Comparison of ENCODE assay signal across 7 cellular contexts in the genomic region with DNA sequence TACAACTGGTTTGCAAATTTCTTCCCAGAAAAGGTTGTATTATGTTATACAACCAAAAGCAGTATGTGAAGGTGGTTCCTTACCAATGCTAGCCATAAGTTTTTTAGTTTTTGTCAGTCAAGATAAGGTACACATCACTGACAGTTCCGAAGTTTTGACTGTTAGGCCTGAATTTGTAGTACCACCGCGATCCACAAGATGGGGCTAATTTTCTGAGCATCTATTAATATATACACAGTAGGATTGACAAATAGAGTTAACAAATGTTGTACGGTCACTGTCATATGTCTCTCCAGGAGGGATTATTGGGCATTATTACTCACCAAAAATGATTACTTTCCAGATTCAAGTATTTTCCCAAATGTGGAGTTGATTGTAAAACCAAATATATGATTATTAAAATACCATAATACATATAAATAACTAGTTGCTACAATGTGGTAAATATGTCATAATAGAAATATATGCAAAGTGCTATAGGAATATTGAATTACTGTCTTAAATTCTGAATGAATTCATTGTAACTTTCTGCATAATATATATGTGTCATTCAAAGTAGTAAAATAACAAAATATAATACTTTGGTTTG. TPM values are rescaled to one million over a fixed set of nuclear protein-coding genes. Genes with fewer than 3 reads are reported as not detected.
DNase-seq lines count a peak whose midpoint lies in the region; ATAC-seq, FAIRE-seq and TF ChIP-seq lines count a peak whose summit lies in the region.

No MANE protein-coding gene starts in this region.

- TF ChIP-seq POLR2A in spleen (IDR thresholded peaks at IDR 0.05): no peak

- WGBS in spleen, 5 donors: 7 to 13% (median 10%) methylated on average over 4 of the region's 4 CpGs

- H3K4me1 ChIP-seq in RWPE2 (ENCODE audit: insufficient read depth, poor library complexity, severe bottlenecking) (peaks cover 14% of the 10 kb centered on the region), spleen (peaks cover 0 to 6% (median 0%) of the 10 kb centered on the region in 6 donors)

- H3K36me3 ChIP-seq in GM06990 (ENCODE audit: control insufficient read depth, insufficient read depth, low read length) (no peaks in the 10 kb centered on the region), RWPE2 (ENCODE audit: low read depth) (peaks cover 5% of the 10 kb centered on the region; the same call in 1 of the 2 replicates), spleen (peaks cover 0 to 20% (median 0%) of the 10 kb centered on the region in 6 donors)

- ATAC-seq in GM21526 (IDR thresholded peaks at IDR 0.05; ENCODE audit: low FRiP score, unreplicated experiment) (peak; percentile 85), RWPE2 (ENCODE audit: low read depth) (peak; percentile 66)

- intact Hi-C loops in spleen (cut with DNase I; ENCODE audit: low total_unique reads): loop anchor here (5.0 kb wide), 1 partner anchor 243 kb away; no protein-coding TSS in a partner anchor

- no peaks in the 10 kb centered on the region for H3K27me3 ChIP-seq in GM06990 (replicated peaks; ENCODE audit: control insufficient read depth, insufficient read depth, low read length)
- no peaks in the 10 kb centered on the region for H3K27me3 ChIP-seq in RWPE2 (ENCODE audit: insufficient read depth, poor library complexity, severe bottlenecking)
- no peaks in the 10 kb centered on the region for H3K27me3 ChIP-seq in spleen (replicated peaks in 1 of 7)

- H3K27ac ChIP-seq in RWPE2 (ENCODE audit: poor library complexity, severe bottlenecking) (no peak overlapping the region), spleen (no peak overlapping the region)

- TF ChIP-seq CTCF in GM06990 (IDR thresholded peaks at IDR 0.05; ENCODE audit: insufficient read depth, low read length, poor library complexity, severe bottlenecking): peak; percentile 68
- TF ChIP-seq CTCF in RWPE2 (IDR thresholded peaks at IDR 0.05; ENCODE audit: poor library complexity, severe bottlenecking): peak; percentile 93
- peak; percentile 17 to 80 (median 70) for TF ChIP-seq CTCF in spleen (IDR thresholded peaks at IDR 0.05 in 8 of 11, conservative IDR thresholded peaks at IDR 0.05 in 3 of 11)

- H3K4me3 ChIP-seq in GM06990 (replicated peaks; ENCODE audit: low read depth, low read length) (no peak overlapping the region), RWPE2 (ENCODE audit: severe bottlenecking) (no peak overlapping the region), spleen (no peak overlapping the region)

- DNase-seq in GM06990 (ENCODE audit: extremely low read depth, insufficient read length): peak; percentile 14
- DNase-seq in HTR-8/SVneo (ENCODE audit: insufficient read length, low spot score): peak; percentile 41
- no peak for DNase-seq in RWPE2 (ENCODE audit: low spot score)
- DNase-seq in anterior cingulate cortex (lab: John Stamatoyannopoulos, UW): peak in 37 of 58 donors; percentile 0 to 70 (median 7)
- peak; percentile 11 to 19 for DNase-seq in hippocampal formation (lab: John Stamatoyannopoulos, UW)
- DNase-seq in spleen: no peak

- FAIRE-seq in HTR-8/SVneo (lab: Jason Lieb, UNC): no peak

- H3K9me3 ChIP-seq in RWPE2 (ENCODE audit: severe bottlenecking): no peaks in the 10 kb centered on the region
- no peaks in the 10 kb centered on the region for H3K9me3 ChIP-seq in spleen

RNA-seq across cellular contexts. Expression of a gene that starts 28.4 kb away (rescaled TPM):
- not detected for total RNA-seq in spleen
- not detected for polyA plus RNA-seq in spleen

Comparison
In these comparisons a context has a peak if more than half of its experiments do, and no peak if none do; other contexts are left out.
1. DNase-seq: peak in GM06990 (single experiment), HTR-8/SVneo (single experiment), anterior cingulate cortex (37 of 58) and hippocampal formation (2 of 2); none in RWPE2 (single experiment) and spleen (single experiment).
2. Peak in every context shown above with its lines, with median percentiles within 50 percentile points of each other: CTCF ChIP-seq.